Comparison of ENCODE assay signal across 21 cellular contexts in genomic region chr11:8003187-8003586, GRCh38. TPM values are rescaled to one million over a fixed set of nuclear protein-coding genes. Genes with fewer than 3 reads are reported as not detected.
"Had no signal": no experiment of that assay in that cellular context is flagged by ENCODE, and none has a peak within 500 bp of the region (broad histone marks: within the 10 kb centered on the region; RNA-seq: fewer than 3 reads in every experiment).

No MANE protein-coding gene starts in this region.

- H3K27ac Mint-ChIP-seq: dendritic cell treated with granulocyte-macrophage colony-stimulating factor and Interleukin-4, amounts not matched to agents 40 ng/mL and 50 ng/mL, for 4 days; nephron had no signal

- H3K4me1 Mint-ChIP-seq: nephron had no signal

- H3K4me3 Mint-ChIP-seq: dendritic cell treated with granulocyte-macrophage colony-stimulating factor and Interleukin-4, amounts not matched to agents 40 ng/mL and 50 ng/mL, for 4 days; naive B cell; nephron; stimulated activated naive B cell treated with anti-CD40 and anti-IgM and Interleukin-4, amounts not matched to agents 10 μg/mL and 1 μg/mL and 100 μg/mL, for 72 hours had no signal

- H3K27me3 Mint-ChIP-seq: stimulated activated naive B cell treated with anti-CD40 and anti-IgM and Interleukin-4, amounts not matched to agents 10 μg/mL and 1 μg/mL and 100 μg/mL, for 72 hours had no signal

- H3K9me3 ChIP-seq: psoas muscle, right lobe of liver had no signal

- DNase-seq: erythroblast; foreskin melanocyte; head of caudate nucleus; left colon; left ventricle myocardium superior; mesendoderm; naive B cell; psoas muscle; retina; right lobe of liver; stimulated activated CD4-positive, alpha-beta T cell treated with anti-CD3 and anti-CD28 coated beads, Interleukin-4, amount 100 ng/mL, for 1 hour; stimulated activated CD8-positive, alpha-beta memory T cell treated with anti-CD3 and anti-CD28 coated beads, Interleukin-4, amount 100 ng/mL, for 48 hours; stimulated activated naive B cell treated with anti-CD40 and anti-IgM and Interleukin-4, amounts not matched to agents 10 μg/mL and 1 μg/mL and 100 μg/mL, for 72 hours; trophoblast cell had no signal

- H3K9me3 Mint-ChIP-seq: dendritic cell treated with granulocyte-macrophage colony-stimulating factor and Interleukin-4, amounts not matched to agents 40 ng/mL and 50 ng/mL, for 4 days; naive B cell; nephron; stimulated activated naive B cell treated with anti-CD40 and anti-IgM and Interleukin-4, amounts not matched to agents 10 μg/mL and 1 μg/mL and 100 μg/mL, for 72 hours had no signal

- ATAC-seq: left ventricle myocardium superior; psoas muscle; stimulated activated naive B cell treated with anti-CD40 and anti-IgM and Interleukin-4, amounts not matched to agents 10 μg/mL and 1 μg/mL and 100 μg/mL, for 72 hours had no signal

RNA-seq across cellular contexts. Expression of gene NLRP10, which starts 37.9 kb away (rescaled TPM):
- total RNA-seq: endothelial cell of umbilical vein, kidney epithelial cell, left colon, left ventricle myocardium superior, lung, omental fat pad, psoas muscle, right lobe of liver, urinary bladder had no signal
